21 cellular contexts compared by ENCODE assay signal in genomic region chr21:32322103-32322502, GRCh38. TPM values are rescaled to one million over a fixed set of nuclear protein-coding genes. Genes with fewer than 3 reads are reported as not detected.
DNase-seq lines count a peak whose midpoint lies in the region; ATAC-seq and TF ChIP-seq lines count a peak whose summit lies in the region.
"Had no signal": no experiment of that assay in that cellular context is flagged by ENCODE, and none has a peak within 500 bp of the region (broad histone marks: within the 10 kb centered on the region; RNA-seq: fewer than 3 reads in every experiment).

No MANE protein-coding gene starts in this region.

- no peak overlapping the region for H3K4me3 ChIP-seq in PC-3 (ENCODE audit: low read length)
- H3K4me3 ChIP-seq: BLaER1 treated with 17β-estradiol and CSF1 and Interleukin-3, amounts not matched to agents 10 nM and 100 nM; HAP-1 had no signal

- H3K4me1 ChIP-seq in PC-3 (ENCODE audit: insufficient read depth, low read length), result no peaks in the 10 kb centered on the region
- H3K4me1 ChIP-seq: BE2C; BLaER1 treated with 17β-estradiol and CSF1 and Interleukin-3, amounts not matched to agents 10 nM and 100 nM; HAP-1 had no signal

- no peaks in the 10 kb centered on the region for H3K9me3 Mint-ChIP-seq in nephron progenitor cell
- H3K9me3 Mint-ChIP-seq: CD4-positive, alpha-beta T cell; CD8-positive, alpha-beta memory T cell; HFFc6 had no signal

- H3K79me2 ChIP-seq in PC-3 (ENCODE audit: low read length), result no peaks in the 10 kb centered on the region

- no peaks in the 10 kb centered on the region for H4K20me1 ChIP-seq in PC-3 (ENCODE audit: low read length)

- H3K9me2 ChIP-seq in PC-3 (replicated peaks; ENCODE audit: low read length), result no peaks in the 10 kb centered on the region

- no peaks in the 10 kb centered on the region for H3K27me3 ChIP-seq in PC-3 (ENCODE audit: low read length)
- H3K27me3 ChIP-seq: BE2C; BLaER1 treated with 17β-estradiol and CSF1 and Interleukin-3, amounts not matched to agents 10 nM and 100 nM had no signal

- in situ Hi-C loops in ACHN (cut with HindIII; ENCODE audit: low pct_ligation_motif_present, low pct_unique_long_range_greater_than_20kb, low sequenced_read_pairs), result no loop called here

- no peak overlapping the region for H3K4me3 Mint-ChIP-seq in nephron progenitor cell
- H3K4me3 Mint-ChIP-seq: CD14-positive monocyte; CD4-positive, alpha-beta T cell; CD8-positive, alpha-beta memory T cell; HFFc6 had no signal

- DNase-seq in ACHN (peak; percentile 69), PC-3 (peak; percentile 29), glomerular visceral epithelial cell (ENCODE audit: extremely low spot score) (peak; percentile 29), nephron progenitor cell (no peak), NCI-H1092 (lab: John Stamatoyannopoulos, UW) (no peak), dedifferentiated amniotic fluid mesenchymal stem cell (ENCODE audit: extremely low spot score) (no peak)
- DNase-seq in activated CD8-positive, alpha-beta memory T cell treated with anti-CD3 and anti-CD28 coated beads, Interleukin-2, amount 50 U/mL, for 48 hours, result no peak
- DNase-seq in stimulated activated CD4-positive, alpha-beta T cell treated with anti-CD3 and anti-CD28 coated beads, Interleukin-12 subunit alpha, Interleukin-12 subunit beta, amount 100 ng/mL, for 4 hours, result no peak
- DNase-seq: AML-193; BE2C; Calu3; CD4-positive, alpha-beta T cell; CD8-positive, alpha-beta memory T cell; DMS153; DND-41; GOT3; HFFc6 had no signal

- H3K9me3 ChIP-seq in PC-3 (ENCODE audit: low read length), result no peaks in the 10 kb centered on the region
- H3K9me3 ChIP-seq: BE2C; BLaER1 treated with 17β-estradiol and CSF1 and Interleukin-3, amounts not matched to agents 10 nM and 100 nM; HAP-1 had no signal

- no TSS peak for BruUV-seq in PC-3 (replicated peaks; lab: Mats Ljungman, UMichigan)

- H3K27me3 Mint-ChIP-seq in nephron progenitor cell (ENCODE audit: low read depth, poor library complexity), result no peaks in the 10 kb centered on the region
- H3K27me3 Mint-ChIP-seq: CD4-positive, alpha-beta T cell had no signal

- H3K36me3 Mint-ChIP-seq in nephron progenitor cell (ENCODE audit: low read depth), result peaks cover 64% of the 10 kb centered on the region

- H3K4me1 Mint-ChIP-seq in nephron progenitor cell, result no peaks in the 10 kb centered on the region
- H3K4me1 Mint-ChIP-seq: CD14-positive monocyte; CD8-positive, alpha-beta memory T cell had no signal

- H3K9ac ChIP-seq in PC-3 (ENCODE audit: low read length), result no peak overlapping the region
- H3K9ac ChIP-seq: BLaER1 treated with 17β-estradiol and CSF1 and Interleukin-3, amounts not matched to agents 10 nM and 100 nM had no signal

- CTCF ChIA-PET in PC-3 (lab: Charles Lee), result no interaction called here

- H3K27ac ChIP-seq in PC-3 (ENCODE audit: low read length), result no peak overlapping the region
- H3K27ac ChIP-seq: BLaER1 treated with 17β-estradiol and CSF1 and Interleukin-3, amounts not matched to agents 10 nM and 100 nM had no signal

- intact Hi-C loops in PC-3 (cut with micrococcal nuclease), result no loop called here

- ATAC-seq in PC-3, result peak; percentile 75

- no peak overlapping the region for H2AFZ ChIP-seq in PC-3 (ENCODE audit: low read length)

- POLR2A ChIA-PET in PC-3 (lab: Charles Lee; ENCODE audit: unreplicated experiment), result no interaction called here

- H3K36me3 ChIP-seq in PC-3 (ENCODE audit: low read depth, low read length), result peaks cover 92% of the 10 kb centered on the region

- no peak overlapping the region for H3K4me2 ChIP-seq in PC-3 (ENCODE audit: low read length)
- H3K4me2 ChIP-seq: BLaER1 treated with 17β-estradiol and CSF1 and Interleukin-3, amounts not matched to agents 10 nM and 100 nM had no signal

- no peaks in the 10 kb centered on the region for H3F3A ChIP-seq in PC-3 (ENCODE audit: low read length, unreplicated experiment)

- TF ChIP-seq CTCF in PC-3 (conservative IDR thresholded peaks at IDR 0.05; ENCODE audit: low read depth, low read length) (no peak), nephron progenitor cell (IDR thresholded peaks at IDR 0.05) (no peak)

- peak overlapping the region; percentile 45 for H3K27ac Mint-ChIP-seq in nephron progenitor cell
- H3K27ac Mint-ChIP-seq: CD4-positive, alpha-beta T cell; HFFc6 had no signal

RNA-seq across cellular contexts. Expression of gene MRAP, which starts 23.4 kb away (rescaled TPM):
- not detected in 2 replicates for total RNA-seq in PC-3 (2014; rRNA removed)
- total RNA-seq: A172; Calu3; CD4-positive, alpha-beta T cell; CD8-positive, alpha-beta memory T cell; HFFc6 had no signal

RNA-seq across cellular contexts. Expression of gene MIS18A, which starts 43.3 kb away (rescaled TPM):
- 42.0 and 54.5 TPM in 2 replicates for total RNA-seq in PC-3 (2014; rRNA removed)

Comparison
In these comparisons a context has a peak if more than half of its experiments do, and no peak if none do; other contexts are left out.
1. DNase-seq: peak in ACHN (single experiment), PC-3 (single experiment) and glomerular visceral epithelial cell (single experiment); none in nephron progenitor cell (single experiment), activated CD8-positive, alpha-beta memory T cell treated with anti-CD3 and anti-CD28 coated beads, Interleukin-2, amount 50 U/mL, for 48 hours (single experiment), stimulated activated CD4-positive, alpha-beta T cell treated with anti-CD3 and anti-CD28 coated beads, Interleukin-12 subunit alpha, Interleukin-12 subunit beta, amount 100 ng/mL, for 4 hours (single experiment), NCI-H1092 (single experiment) and dedifferentiated amniotic fluid mesenchymal stem cell (single experiment).